ENCODE assay signal across 22 cellular contexts in the genomic region with DNA sequence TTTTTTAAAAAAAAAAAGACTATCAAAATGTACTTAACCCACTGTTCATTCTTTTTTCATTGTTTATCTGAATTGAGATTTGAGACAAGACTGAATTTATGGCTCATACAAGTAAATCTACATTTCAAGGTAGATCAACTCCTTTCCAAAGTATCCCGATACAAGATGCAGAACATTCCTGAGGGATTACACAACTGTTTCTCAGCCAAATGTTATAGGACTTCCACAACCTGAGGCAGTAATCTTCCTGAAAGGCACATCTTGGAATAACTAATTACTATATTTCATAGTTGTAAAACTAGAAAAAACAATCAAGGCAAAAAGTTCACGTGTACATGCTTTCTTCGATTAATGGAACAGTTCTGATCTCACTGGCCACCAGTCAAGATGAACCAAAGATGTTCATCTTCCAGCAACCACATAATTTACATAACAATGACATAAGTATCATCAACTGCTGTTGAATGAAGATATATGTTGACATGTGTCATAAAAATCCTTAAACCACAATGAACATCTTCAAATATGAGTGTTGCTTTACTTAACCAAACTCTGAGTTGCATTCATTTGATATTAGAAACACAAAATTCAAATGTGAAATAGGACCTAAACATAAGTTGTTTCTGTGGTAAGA.
DNase-seq lines count a peak whose midpoint lies in the region; TF ChIP-seq lines count a peak whose summit lies in the region.
"Had no signal": no experiment of that assay in that cellular context is flagged by ENCODE, and none has a peak within 500 bp of the region (broad histone marks: within the 10 kb centered on the region; RNA-seq: fewer than 3 reads in every experiment).

No MANE protein-coding gene starts in this region.

- H3K9me3 ChIP-seq in SK-N-MC (ENCODE audit: low read depth, low read length) = no peaks in the 10 kb centered on the region
- H3K9me3 ChIP-seq: BLaER1, heart right ventricle, Peyer's patch, SJCRH30, upper lobe of left lung had no signal

- no peaks in the 10 kb centered on the region for H3K27me3 ChIP-seq in brain microvascular endothelial cell (replicated peaks)
- H3K27me3 ChIP-seq: BLaER1, heart right ventricle, Peyer's patch, SJCRH30, upper lobe of left lung had no signal

- H3K27ac ChIP-seq in SK-N-MC = peak overlapping the region; percentile 23; the same call in 1 of the 2 replicates
- no peak overlapping the region for H3K27ac ChIP-seq in brain microvascular endothelial cell
- H3K27ac ChIP-seq: BLaER1, heart right ventricle, Peyer's patch, SJCRH30, upper lobe of left lung had no signal

- no peak for TF ChIP-seq CTCF in AG10803 (conservative IDR thresholded peaks at IDR 0.05; ENCODE audit: low read length)
- no peak for TF ChIP-seq CTCF in fibroblast of the aortic adventitia (IDR thresholded peaks at IDR 0.05; ENCODE audit: insufficient read depth, low read length)
- TF ChIP-seq CTCF in GM10266 (IDR thresholded peaks at IDR 0.05; ENCODE audit: control insufficient read depth, insufficient read depth, low read depth, missing control alignments) = no peak
- TF ChIP-seq CTCF in brain microvascular endothelial cell (IDR thresholded peaks at IDR 0.05; ENCODE audit: low read depth, low read length, missing control alignments) = no peak

- DNase-seq in AG10803 (ENCODE audit: low read depth) (peak; percentile 9), HT1080 (ENCODE audit: low read depth) (peak; percentile 15), SK-N-MC (ENCODE audit: low read depth, low spot score) (peak; percentile 42), fibroblast of the aortic adventitia (ENCODE audit: low read depth) (peak; percentile 13), GM10266 (ENCODE audit: extremely low spot score) (no peak), KG1 (lab: John Stamatoyannopoulos, UW) (no peak), brain microvascular endothelial cell (no peak)
- DNase-seq in activated effector memory CD4-positive, alpha-beta T cell treated with Interleukin-2 at 50 U/mL for 16 hours = no peak
- DNase-seq: activated CD4-positive, alpha-beta T cell treated with anti-CD3 and anti-CD28 coated beads for 36 hours; activated CD8-positive, alpha-beta T cell treated with anti-CD3 and anti-CD28 coated beads, Interleukin-2, amount 10 ng/mL, durations not matched to agents 7 days and 5 days; heart right ventricle; Kasumi-1; mesenchymal stem cell; NCI-H1694 treated with DMSO at 0.1 percent for 48 hours; NCI-H69; Peyer's patch; SJCRH30; stimulated activated CD4-positive, alpha-beta T cell treated with anti-CD3 and anti-CD28 coated beads, Interleukin-4, amount 100 ng/mL, for 24 hours; T-helper 17 cell; upper lobe of left lung had no signal

- H3K36me3 ChIP-seq in SK-N-MC (ENCODE audit: insufficient read depth, low read length) = no peaks in the 10 kb centered on the region
- H3K36me3 ChIP-seq in brain microvascular endothelial cell (replicated peaks) = no peaks in the 10 kb centered on the region
- H3K36me3 ChIP-seq: BLaER1, heart right ventricle, Peyer's patch, SJCRH30, upper lobe of left lung had no signal

- in situ Hi-C loops in brain microvascular endothelial cell (cut with HindIII; ENCODE audit: low pct_ligation_motif_present, low sequenced_read_pairs) = no loop called here

- H3K4me3 ChIP-seq in AG10803 (ENCODE audit: low read length) (no peak overlapping the region), SK-N-MC (peak overlapping the region; percentile 33; the same call in 1 of the 2 replicates), fibroblast of the aortic adventitia (ENCODE audit: low read depth, low read length) (no peak overlapping the region), brain microvascular endothelial cell (ENCODE audit: low read depth, low read length) (no peak overlapping the region)
- H3K4me3 ChIP-seq: BLaER1, GM12878, heart right ventricle, Peyer's patch, SJCRH30, upper lobe of left lung had no signal

- no peak overlapping the region for H3K9ac ChIP-seq in SK-N-MC (ENCODE audit: insufficient read length)
- H3K9ac ChIP-seq: BLaER1 had no signal

Comparison
In these comparisons a context has a peak if more than half of its experiments do, and no peak if none do; other contexts are left out.
1. DNase-seq: peak in AG10803 (single experiment), HT1080 (single experiment), SK-N-MC (single experiment) and fibroblast of the aortic adventitia (single experiment); none in GM10266 (single experiment), KG1 (single experiment), brain microvascular endothelial cell (single experiment) and activated effector memory CD4-positive, alpha-beta T cell treated with Interleukin-2 at 50 U/mL for 16 hours (single experiment).